In the genomic region with DNA sequence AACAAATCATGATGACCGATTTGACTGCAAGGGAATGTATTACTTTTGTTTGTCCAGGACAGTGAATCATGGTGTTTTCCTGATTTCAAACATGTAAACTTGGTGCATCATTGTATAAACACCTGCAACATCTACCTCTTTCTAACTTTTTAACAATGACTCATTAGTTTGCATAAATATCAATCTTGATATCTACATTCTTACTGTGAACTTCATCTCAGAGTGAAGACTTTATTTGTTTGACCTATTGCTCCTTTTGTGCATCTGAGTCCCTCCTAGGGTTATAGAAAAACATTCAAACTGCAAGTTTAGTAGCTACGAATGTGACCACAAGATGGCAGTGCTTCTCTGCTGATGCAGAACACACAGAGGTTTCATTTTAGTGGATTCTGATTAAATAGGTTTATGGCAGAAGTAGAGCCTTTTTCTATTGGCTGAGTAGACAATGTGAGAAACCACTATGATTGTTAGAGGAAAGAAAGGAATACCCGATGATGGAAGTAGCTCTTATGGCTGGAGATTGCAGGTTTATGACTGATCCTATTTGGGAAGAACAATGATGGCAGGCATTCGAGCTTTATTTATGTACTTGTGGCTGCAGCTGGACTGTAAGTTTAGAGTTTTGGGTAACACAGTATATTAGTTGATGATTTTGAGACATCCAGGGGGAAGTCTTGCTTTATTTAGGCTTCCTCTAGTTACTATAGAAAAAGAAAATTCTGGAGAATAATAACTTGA, we compare ENCODE assay signal across 8 cellular contexts.
DNase-seq lines count a peak whose midpoint lies in the region; ATAC-seq, FAIRE-seq and TF ChIP-seq lines count a peak whose summit lies in the region.

No MANE protein-coding gene starts in this region.

- H3K36me3 ChIP-seq in endothelial cell of umbilical vein (ENCODE audit: control insufficient read depth in 2 of 2, extremely low read depth in 1 of 2, insufficient read depth in 2 of 2, low read length in 2 of 2) (no peaks in the 10 kb centered on the region), tibial artery (no peaks in the 10 kb centered on the region)
- H3K36me3 ChIP-seq in naive thymus-derived CD4-positive, alpha-beta T cell (ENCODE audit: control insufficient read depth in 2 of 3, insufficient read depth in 3 of 3, low read length in 3 of 3): no peaks in the 10 kb centered on the region

- no peaks in the 10 kb centered on the region for H3K9me3 Mint-ChIP-seq in Calu3 (ENCODE audit: low read depth, unreplicated experiment)
- no peaks in the 10 kb centered on the region for H3K9me3 Mint-ChIP-seq in activated CD4-positive, alpha-beta memory T cell treated with anti-CD3 and anti-CD28 coated beads for 36 hours
- peaks cover 0 to 9% (median 1%) of the 10 kb centered on the region in 11 donors for H3K9me3 Mint-ChIP-seq in naive thymus-derived CD4-positive, alpha-beta T cell

- H2AFZ ChIP-seq in endothelial cell of umbilical vein (ENCODE audit: low read depth, low read length): peak overlapping the region; percentile 63

- H3K27ac Mint-ChIP-seq in Calu3 (ENCODE audit: unreplicated experiment): no peak overlapping the region
- H3K27ac Mint-ChIP-seq in activated CD4-positive, alpha-beta memory T cell treated with anti-CD3 and anti-CD28 coated beads for 36 hours: peak overlapping the region; percentile 73
- H3K27ac Mint-ChIP-seq in naive thymus-derived CD4-positive, alpha-beta T cell: peak overlapping the region; percentile 76 to 94 (median 85)

- ATAC-seq in GM21390 (IDR thresholded peaks at IDR 0.05; ENCODE audit: unreplicated experiment) (peak; percentile 72), HG02763 (IDR thresholded peaks at IDR 0.05; ENCODE audit: unreplicated experiment) (no peak)
- ATAC-seq in naive thymus-derived CD4-positive, alpha-beta T cell: peak; percentile 78

- H3K4me3 Mint-ChIP-seq in Calu3 (ENCODE audit: low read depth, unreplicated experiment): peak overlapping the region; percentile 29
- H3K4me3 Mint-ChIP-seq in activated CD4-positive, alpha-beta memory T cell treated with anti-CD3 and anti-CD28 coated beads for 36 hours: peak overlapping the region; percentile 73
- H3K4me3 Mint-ChIP-seq in naive thymus-derived CD4-positive, alpha-beta T cell: peak overlapping the region; percentile 64 to 93 (median 84)

- H3K27me3 Mint-ChIP-seq in Calu3 (ENCODE audit: unreplicated experiment): no peaks in the 10 kb centered on the region
- H3K27me3 Mint-ChIP-seq in activated CD4-positive, alpha-beta memory T cell treated with anti-CD3 and anti-CD28 coated beads for 36 hours: no peaks in the 10 kb centered on the region
- no peaks in the 10 kb centered on the region for H3K27me3 Mint-ChIP-seq in naive thymus-derived CD4-positive, alpha-beta T cell

- BruUV-seq in Calu3 (replicated peaks; lab: Mats Ljungman, UMichigan) (no TSS peak), endothelial cell of umbilical vein (replicated peaks; lab: Mats Ljungman, UMichigan) (no TSS peak)

- H3K79me2 ChIP-seq in endothelial cell of umbilical vein (ENCODE audit: control insufficient read depth, insufficient read depth, low read length): no peaks in the 10 kb centered on the region

- peak overlapping the region; percentile 86 for H3K27ac ChIP-seq in endothelial cell of umbilical vein (ENCODE audit: insufficient read depth, low read depth, low read length)
- peak overlapping the region; percentile 44 for H3K27ac ChIP-seq in naive thymus-derived CD4-positive, alpha-beta T cell (ENCODE audit: low read depth, low read length)
- H3K27ac ChIP-seq in tibial artery: no peak overlapping the region

- intact Hi-C loops in Calu3 (cut with micrococcal nuclease; ENCODE audit: unreplicated experiment): loop anchor here (1.0 to 10.0 kb wide), 4 partner anchors 15 to 183 kb away; no protein-coding TSS in a partner anchor
- intact Hi-C loops in activated CD4-positive, alpha-beta memory T cell treated with anti-CD3 and anti-CD28 coated beads for 36 hours (cut with micrococcal nuclease): loop anchor here (1.0 to 10.0 kb wide), 6 partner anchors 23 to 937 kb away; no protein-coding TSS in a partner anchor
- intact Hi-C loops in endothelial cell of umbilical vein (cut with micrococcal nuclease): loop anchor here (1.0 to 10.0 kb wide), 9 partner anchors 15 to 637 kb away; no protein-coding TSS in a partner anchor
- intact Hi-C loops in naive thymus-derived CD4-positive, alpha-beta T cell (cut with micrococcal nuclease): loop anchor here (1.0 to 10.0 kb wide), 15 partner anchors 15 to 937 kb away; no protein-coding TSS in a partner anchor
- intact Hi-C loops in tibial artery (cut with DNase I; ENCODE audit: low total_unique reads): no loop called here

- CTCF ChIA-PET in Calu3 (lab: Charles Lee) (interaction anchor here (0.7 to 1.3 kb wide), 7 partner anchors 16 to 553 kb away, joined by 3 to 6 read pairs (median 3); no protein-coding TSS in a partner anchor), endothelial cell of umbilical vein (lab: Charles Lee) (interaction anchor here (0.7 to 7.6 kb wide), 52 partner anchors 8 to 471 kb away, joined by 3 to 121 read pairs (median 7); no protein-coding TSS in a partner anchor)
- CTCF ChIA-PET in activated CD4-positive, alpha-beta memory T cell treated with anti-CD3 and anti-CD28 coated beads for 36 hours (lab: Charles Lee): interaction anchor here (0.6 to 5.6 kb wide), 29 partner anchors 8 to 736 kb away, joined by 3 to 71 read pairs (median 4); no protein-coding TSS in a partner anchor
- CTCF ChIA-PET in naive thymus-derived CD4-positive, alpha-beta T cell (lab: Charles Lee): interaction anchor here (0.7 to 3.3 kb wide), 24 partner anchors 9 to 655 kb away, joined by 3 to 30 read pairs (median 4); no protein-coding TSS in a partner anchor

- DNase-seq in Calu3 (peak; percentile 46), NCI-H2107 (lab: John Stamatoyannopoulos, UW) (peak; percentile 14), endothelial cell of umbilical vein (ENCODE audit: low read depth, low spot score) (peak; percentile 91), tibial artery (no peak)
- peak; percentile 61 for DNase-seq in activated CD4-positive, alpha-beta memory T cell treated with anti-CD3 and anti-CD28 coated beads for 36 hours
- peak in 7 of 9 donors; percentile 60 to 73 (median 64) for DNase-seq in naive thymus-derived CD4-positive, alpha-beta T cell

- POLR2A ChIA-PET in activated CD4-positive, alpha-beta memory T cell treated with anti-CD3 and anti-CD28 coated beads for 36 hours (lab: Charles Lee): interaction anchor here (0.6 to 1.5 kb wide), 8 partner anchors 47 to 647 kb away, joined by 3 to 5 read pairs (median 3); no protein-coding TSS in a partner anchor
- POLR2A ChIA-PET in endothelial cell of umbilical vein (lab: Charles Lee): no interaction called here
- POLR2A ChIA-PET in naive thymus-derived CD4-positive, alpha-beta T cell (lab: Charles Lee): interaction anchor here (0.7 to 4.5 kb wide), 18 partner anchors 13 to 980 kb away, joined by 3 to 26 read pairs (median 4); no protein-coding TSS in a partner anchor

- dilution Hi-C loops in endothelial cell of umbilical vein (cut with MboI; ENCODE audit: extremely low pct_ligation_motif_present, low sequenced_read_pairs): no loop called here

- no peaks in the 10 kb centered on the region for H3K9me1 ChIP-seq in endothelial cell of umbilical vein (replicated peaks; ENCODE audit: control insufficient read depth, extremely low read depth, insufficient read depth, low read length)

- H3K4me2 ChIP-seq in endothelial cell of umbilical vein (ENCODE audit: insufficient read depth, low read length): peak overlapping the region; percentile 65

- H3K4me1 ChIP-seq in endothelial cell of umbilical vein (ENCODE audit: control insufficient read depth, extremely low read depth, insufficient read depth, low read length) (peaks cover 60% of the 10 kb centered on the region), tibial artery (peaks cover 0 to 30% (median 0%) of the 10 kb centered on the region in 4 donors)
- H3K4me1 ChIP-seq in naive thymus-derived CD4-positive, alpha-beta T cell (ENCODE audit: control insufficient read depth in 2 of 2, insufficient read depth in 2 of 2, low read length in 2 of 2): peaks cover 10 to 49% of the 10 kb centered on the region in 2 donors

- no peaks in the 10 kb centered on the region for H3K36me3 Mint-ChIP-seq in Calu3 (ENCODE audit: insufficient read depth, unreplicated experiment)
- no peaks in the 10 kb centered on the region for H3K36me3 Mint-ChIP-seq in activated CD4-positive, alpha-beta memory T cell treated with anti-CD3 and anti-CD28 coated beads for 36 hours
- H3K36me3 Mint-ChIP-seq in naive thymus-derived CD4-positive, alpha-beta T cell: peaks cover 0 to 9% (median 0%) of the 10 kb centered on the region in 5 donors

- H3K27me3 ChIP-seq in endothelial cell of umbilical vein (ENCODE audit: control insufficient read depth in 2 of 2, insufficient read depth in 2 of 2, low read length in 2 of 2) (no peaks in the 10 kb centered on the region), tibial artery (no peaks in the 10 kb centered on the region)
- no peaks in the 10 kb centered on the region for H3K27me3 ChIP-seq in naive thymus-derived CD4-positive, alpha-beta T cell (ENCODE audit: control insufficient read depth in 2 of 2, insufficient read depth in 2 of 2, low read length in 2 of 2)

- H4K20me1 ChIP-seq in endothelial cell of umbilical vein (replicated peaks; ENCODE audit: control insufficient read depth, extremely low read depth, insufficient read depth, low read length): no peaks in the 10 kb centered on the region

- TF ChIP-seq POLR2A in endothelial cell of umbilical vein (IDR thresholded peaks at IDR 0.05; ENCODE audit: low read depth, low read length): peak; percentile 16

- H3K9me3 ChIP-seq in endothelial cell of umbilical vein (replicated peaks; ENCODE audit: control insufficient read depth, insufficient read depth, low read length): no peaks in the 10 kb centered on the region
- H3K9me3 ChIP-seq in naive thymus-derived CD4-positive, alpha-beta T cell (ENCODE audit: control insufficient read depth in 2 of 3, low read length in 3 of 3): no peaks in the 10 kb centered on the region
- no peaks in the 10 kb centered on the region for H3K9me3 ChIP-seq in tibial artery

- peak; percentile 86 for FAIRE-seq in endothelial cell of umbilical vein (lab: Jason Lieb, UNC)

- no peak overlapping the region for H3K4me3 ChIP-seq in endothelial cell of umbilical vein (replicated peaks in 1 of 3; ENCODE audit: insufficient read depth in 1 of 3, low read depth in 1 of 3, low read length in 3 of 3)
- peak overlapping the region; percentile 49 for H3K4me3 ChIP-seq in naive thymus-derived CD4-positive, alpha-beta T cell (ENCODE audit: low read length)
- H3K4me3 ChIP-seq in tibial artery: no peak overlapping the region

- peak overlapping the region; percentile 4 for H3K9ac ChIP-seq in endothelial cell of umbilical vein (replicated peaks; ENCODE audit: extremely low read depth, insufficient read depth, low read length)

- TF ChIP-seq CTCF in Calu3 (IDR thresholded peaks at IDR 0.05; ENCODE audit: unreplicated experiment) (no peak), endothelial cell of umbilical vein (IDR thresholded peaks at IDR 0.05; ENCODE audit: extremely low read depth in 1 of 2, insufficient read depth in 1 of 2, low read depth in 1 of 2, low read length in 2 of 2) (peak; percentile 66 to 69), tibial artery (IDR thresholded peaks at IDR 0.05) (peak; percentile 30 to 51)

- peaks cover 42% of the 10 kb centered on the region for H3K4me1 Mint-ChIP-seq in Calu3 (ENCODE audit: low read depth, unreplicated experiment)
- peaks cover 58% of the 10 kb centered on the region for H3K4me1 Mint-ChIP-seq in activated CD4-positive, alpha-beta memory T cell treated with anti-CD3 and anti-CD28 coated beads for 36 hours (ENCODE audit: low read depth)
- H3K4me1 Mint-ChIP-seq in naive thymus-derived CD4-positive, alpha-beta T cell: peaks cover 12 to 83% (median 68%) of the 10 kb centered on the region in 7 donors

Comparison
In these comparisons a context has a peak if more than half of its experiments do, and no peak if none do; other contexts are left out.
1. DNase-seq: peak in Calu3 (single experiment), NCI-H2107 (single experiment), activated CD4-positive, alpha-beta memory T cell treated with anti-CD3 and anti-CD28 coated beads for 36 hours (single experiment), endothelial cell of umbilical vein (single experiment) and naive thymus-derived CD4-positive, alpha-beta T cell (7 of 9); none in tibial artery (0 of 2).
2. H3K4me3 Mint-ChIP-seq: peak in every context shown above with its lines; median percentile 84 in naive thymus-derived CD4-positive, alpha-beta T cell; 73 in activated CD4-positive, alpha-beta memory T cell treated with anti-CD3 and anti-CD28 coated beads for 36 hours; 29 in Calu3.
3. H3K27ac ChIP-seq: peak in endothelial cell of umbilical vein (single experiment) and naive thymus-derived CD4-positive, alpha-beta T cell (single experiment); none in tibial artery (0 of 2).